ENCODE assay signal across 1 cellular context in genomic region chr7:155257482-155258232, GRCh38.
TF ChIP-seq lines count a peak whose summit lies in the region.

No MANE protein-coding gene starts in this region.

TF ChIP-seq in HEK293, 187 proteins besides CTCF, POLR2A, EP300 and RAD21 (continued from another document):
- 0 out of 2 replicates have a peak, but pooled peaks have one; percentile 20 for TF ChIP-seq ZIC2 (tag by site-specific recombination; IDR thresholded peaks at IDR 0.05)
- TF ChIP-seq ZNF214 (tag by site-specific recombination; IDR thresholded peaks at IDR 0.05; ENCODE audit: borderline replicate concordance): no peak
- TF ChIP-seq ZBTB17 (tag by site-specific recombination; IDR thresholded peaks at IDR 0.05): no peak
- no peak for TF ChIP-seq ZSCAN5A (tag by site-specific recombination; IDR thresholded peaks at IDR 0.05)
- TF ChIP-seq ZNF664 (tag by site-specific recombination; IDR thresholded peaks at IDR 0.05): no peak
- TF ChIP-seq ZBTB48 (tag by site-specific recombination; IDR thresholded peaks at IDR 0.05): 0 out of 2 replicates have a peak, but pooled peaks have one; percentile 12
- no peak for TF ChIP-seq HOXC10 (CRISPR knock-in tag; IDR thresholded peaks at IDR 0.05)
- no peak for TF ChIP-seq ZNF677 (tag by site-specific recombination; IDR thresholded peaks at IDR 0.05)
- peak; percentile 39; the same call in 1 of the 2 replicates for TF ChIP-seq ZNF610 (tag by site-specific recombination; IDR thresholded peaks at IDR 0.05; ENCODE audit: borderline replicate concordance)
